ENCODE assay signal across 22 cellular contexts in genomic region chr11:115652094-115652493, GRCh38.
DNase-seq lines count a peak whose midpoint lies in the region; ATAC-seq, FAIRE-seq and TF ChIP-seq lines count a peak whose summit lies in the region.
"Had no signal": no experiment of that assay in that cellular context is flagged by ENCODE, and none has a peak within 500 bp of the region (broad histone marks: within the 10 kb centered on the region; RNA-seq: fewer than 3 reads in every experiment).

No MANE protein-coding gene starts in this region.

- ATAC-seq in Right ventricle myocardium superior (ENCODE audit: poor library complexity): peak; percentile 67
- ATAC-seq: Panc1 had no signal

- no peaks in the 10 kb centered on the region for H3K79me1 ChIP-seq in H1 (ENCODE audit: low read depth, low read length)

- no peak overlapping the region for H2AK5ac ChIP-seq in H1 (ENCODE audit: low read depth, low read length)

- H4K20me1 ChIP-seq in H1 (replicated peaks in 1 of 2; ENCODE audit: control insufficient read depth in 1 of 2, insufficient read depth in 2 of 2, low read length in 2 of 2): no peaks in the 10 kb centered on the region

- intact Hi-C loops in Right ventricle myocardium superior (cut with DNase I): no loop called here
- intact Hi-C loops in cardiac septum (cut with DNase I): no loop called here

- H3K18ac ChIP-seq in H1 (ENCODE audit: extremely low read depth, low read length): no peak overlapping the region

- H3K79me2 ChIP-seq in H1 (ENCODE audit: control insufficient read depth in 1 of 2, insufficient read depth in 2 of 2, low read length in 2 of 2): no peaks in the 10 kb centered on the region

- no peak overlapping the region for H2BK5ac ChIP-seq in H1 (ENCODE audit: low read depth, low read length)

- no peak overlapping the region for H2AFZ ChIP-seq in H1 (ENCODE audit: low read length)

- H3K9me3 ChIP-seq in H1 (ENCODE audit: insufficient read depth in 2 of 2, low read depth in 1 of 2, low read length in 1 of 2): no peaks in the 10 kb centered on the region
- H3K9me3 ChIP-seq: HAP-1, SJCRH30 had no signal

- CTCF ChIA-PET in H1 (lab: Charles Lee; ENCODE audit: partially characterized antibody): interaction anchor here (1.0 to 1.8 kb wide), 6 partner anchors 9 to 110 kb away, joined by 3 to 5 read pairs (median 4); no protein-coding TSS in a partner anchor

- no peak overlapping the region for H3K4me2 ChIP-seq in H1 (ENCODE audit: insufficient read depth in 1 of 2, low read depth in 2 of 2, low read length in 2 of 2)
- H3K4me2 ChIP-seq: KMS-11 had no signal

- 0 out of 2 replicates have a peak overlapping the region, but pooled peaks have one; percentile 22 for H2BK15ac ChIP-seq in H1 (ENCODE audit: low read length)

- no peaks in the 10 kb centered on the region for H3K36me3 ChIP-seq in H1 (ENCODE audit: control insufficient read depth in 2 of 4, insufficient read depth in 4 of 4, low read length in 3 of 4)
- H3K36me3 ChIP-seq: HAP-1, SJCRH30 had no signal

- H3K23ac ChIP-seq in H1 (ENCODE audit: insufficient read length): no peak overlapping the region

- H3K56ac ChIP-seq in H1 (replicated peaks; ENCODE audit: insufficient read length, low read depth, low read length): no peak overlapping the region

- H3K23me2 ChIP-seq in H1 (ENCODE audit: low read depth, low read length): no peaks in the 10 kb centered on the region

- TF ChIP-seq RAD21 in H1 (IDR thresholded peaks at IDR 0.05 in 1 of 2, conservative IDR thresholded peaks at IDR 0.05 in 1 of 2; ENCODE audit: low read depth in 2 of 2, low read length in 2 of 2): no peak

- H3K4ac ChIP-seq in H1 (replicated peaks; ENCODE audit: insufficient read length, low read depth, low read length): no peak overlapping the region

- no peak overlapping the region for H4K5ac ChIP-seq in H1 (ENCODE audit: insufficient read length, low read depth, low read length)

- H3K4me3 ChIP-seq in H1 (ENCODE audit: extremely low read depth in 1 of 4, insufficient read depth in 2 of 4, low read depth in 3 of 4, low read length in 4 of 4): no peak overlapping the region
- H3K4me3 ChIP-seq: HAP-1, SJCRH30 had no signal

- H4K8ac ChIP-seq in H1 (ENCODE audit: extremely low read depth, insufficient read depth, low read length): no peak overlapping the region

- H2BK20ac ChIP-seq in H1 (ENCODE audit: low read length): 0 out of 2 replicates have a peak overlapping the region, but pooled peaks have one; percentile 52

- H2BK12ac ChIP-seq in H1 (ENCODE audit: low read depth, low read length): no peak overlapping the region

- TF ChIP-seq EP300 in H1 (IDR thresholded peaks at IDR 0.05; ENCODE audit: borderline replicate concordance in 1 of 2, low read depth in 2 of 2, low read length in 2 of 2): no peak

- no peak overlapping the region for H4K91ac ChIP-seq in H1 (replicated peaks; ENCODE audit: insufficient read length, low read length)

- peaks cover 0 to 8% (median under 1%) of the 10 kb centered on the region in 4 experiments; a peak in 3 of 7 replicates for H3K4me1 ChIP-seq in H1 (replicated peaks in 1 of 4; ENCODE audit: control insufficient read depth in 3 of 4, insufficient read depth in 4 of 4, low read length in 3 of 4)
- H3K4me1 ChIP-seq: HAP-1, SJCRH30 had no signal

- no peak overlapping the region for H3K9ac ChIP-seq in H1 (replicated peaks in 1 of 4; ENCODE audit: extremely low read depth in 1 of 4, low read depth in 3 of 4, low read length in 3 of 4)
- H3K9ac ChIP-seq: KMS-11 had no signal

- WGBS in H1 (ENCODE audit: extremely low coverage in 1 of 2, insufficient coverage in 1 of 2, insufficient read length in 1 of 2, insufficient replicate concordance in 2 of 2, low coverage in 1 of 2, low lambda C conversion rate in 2 of 2, missing lambda C conversion rate in 1 of 2), 2 experiments: 89% methylated on average over 1 of the region's 1 CpG; no CpG with 5 or more reads in 1 of the 2 experiments

- no peak overlapping the region for H3K27ac ChIP-seq in H1 (ENCODE audit: low read depth, low read length)
- H3K27ac ChIP-seq: C4-2B, KMS-11, SJCRH30 had no signal

- POLR2A ChIA-PET in H1 (lab: Charles Lee; ENCODE audit: partially characterized antibody): interaction anchor here (1.3 kb wide), 1 partner anchor 8 kb away, joined by 3 read pairs; no protein-coding TSS in a partner anchor

- no peak overlapping the region for H3K14ac ChIP-seq in H1 (ENCODE audit: insufficient read length)

- FAIRE-seq in H1 (lab: Jason Lieb, UNC): no peak
- FAIRE-seq: A204.1, GM12891, HTR-8/SVneo had no signal

- H2BK120ac ChIP-seq in H1 (replicated peaks; ENCODE audit: low read depth, low read length): no peak overlapping the region

- H3K27me3 ChIP-seq in H1 (replicated peaks in 1 of 4; ENCODE audit: control insufficient read depth in 3 of 4, extremely low read depth in 1 of 4, insufficient read depth in 3 of 4, low read length in 3 of 4): 0 out of 7 replicates have a peak, but pooled peaks cover 0 to 2% (median 0%) of the 10 kb centered on the region in 4 experiments
- H3K27me3 ChIP-seq: SJCRH30 had no signal

- no peak for DNase-seq in Right ventricle myocardium superior
- DNase-seq in cardiac septum (ENCODE audit: low spot score): no peak
- no peak for DNase-seq in H1 (ENCODE audit: low read depth in 1 of 2, low spot score in 2 of 2)
- peak; percentile 64 for DNase-seq in left kidney (ENCODE audit: low read depth, low spot score)
- DNase-seq in NCI-H2029 treated with DMSO at 0.1 percent for 48 hours (lab: John Stamatoyannopoulos, UW): no peak
- DNase-seq in anterior cingulate cortex (lab: John Stamatoyannopoulos, UW): no peak
- no peak for DNase-seq in SKM-1 treated with dmso at 0.1 percent for 144 hours (lab: John Stamatoyannopoulos, UW; ENCODE audit: unreplicated experiment)
- DNase-seq: Calu3; CD8-positive, alpha-beta memory T cell; DMS153; NCI-H1105; NCI-H2081; NCI-H446; NCI-H748 treated with DMSO at 0.1 percent for 48 hours; SJCRH30 had no signal

- no peak for TF ChIP-seq CTCF in H1 (IDR thresholded peaks at IDR 0.05; ENCODE audit: control extremely low read depth in 1 of 3, insufficient read depth in 1 of 3, low read depth in 1 of 3, low read length in 3 of 3)

- TF ChIP-seq POLR2A in H1 (IDR thresholded peaks at IDR 0.05; ENCODE audit: control extremely low read depth in 1 of 2, low read depth in 2 of 2, low read length in 2 of 2): no peak

TF ChIP-seq in H1, 55 proteins besides CTCF, POLR2A, EP300 and RAD21:
- TF ChIP-seq ZNF274 (IDR thresholded peaks at IDR 0.05; ENCODE audit: borderline replicate concordance, extremely low read depth, low read length) (no peak), MAFK (IDR thresholded peaks at IDR 0.05; ENCODE audit: low read depth, low read length) (no peak), JUN (IDR thresholded peaks at IDR 0.05; ENCODE audit: low read depth, low read length) (no peak), TAF7 (optimal IDR thresholded peaks at IDR 0.05; ENCODE audit: borderline replicate concordance, low read depth, low read length) (no peak), TAF1 (IDR thresholded peaks at IDR 0.05; ENCODE audit: low read depth, low read length) (no peak), KDM1A (IDR thresholded peaks at IDR 0.05; ENCODE audit: borderline replicate concordance, low read length) (no peak), POLR2AphosphoS5 (IDR thresholded peaks at IDR 0.05; ENCODE audit: low read depth, low read length) (no peak), POU5F1 (IDR thresholded peaks at IDR 0.05; ENCODE audit: low read depth, low read length) (no peak), KDM5A (IDR thresholded peaks at IDR 0.05; ENCODE audit: low read length) (no peak), NANOG (IDR thresholded peaks at IDR 0.05; ENCODE audit: insufficient read depth, low read depth, low read length, poor library complexity, severe bottlenecking) (no peak), SP2 (IDR thresholded peaks at IDR 0.05; ENCODE audit: low read length) (no peak), SIX5 (IDR thresholded peaks at IDR 0.05; ENCODE audit: low read depth, low read length) (no peak), GTF2F1 (IDR thresholded peaks at IDR 0.05; ENCODE audit: borderline replicate concordance, low read depth, low read length) (no peak), RXRA (IDR thresholded peaks at IDR 0.05; ENCODE audit: insufficient read depth, low read depth, low read length) (no peak), CBX8 (IDR thresholded peaks at IDR 0.05; ENCODE audit: borderline replicate concordance, low read depth, low read length) (no peak), JUND (IDR thresholded peaks at IDR 0.05; ENCODE audit: low read length) (no peak), CEBPB (IDR thresholded peaks at IDR 0.05; ENCODE audit: low read depth, low read length) (no peak)
TF ChIP-seq in H1: peak in this region for 0.
